In genomic region chr16:19309178-19309577, GRCh38 we compare ENCODE assay signal across 11 cellular contexts. TPM values are rescaled to one million over a fixed set of nuclear protein-coding genes. Genes with fewer than 3 reads are reported as not detected.
"Had no signal": no experiment of that assay in that cellular context is flagged by ENCODE, and none has a peak within 500 bp of the region (broad histone marks: within the 10 kb centered on the region; RNA-seq: fewer than 3 reads in every experiment).

No MANE protein-coding gene starts in this region.

- H3K9ac ChIP-seq: GM23248 had no signal

- ATAC-seq: GM23338, HCT116 had no signal

- H3K27ac ChIP-seq: GM23248 had no signal

- H3K36me3 ChIP-seq: HAP-1 had no signal

- FAIRE-seq: H1, H54 had no signal

- H3K4me1 ChIP-seq: HAP-1 had no signal

- H3K4me3 ChIP-seq: GM23248, GM23338, HAP-1 had no signal

- H3K4me2 ChIP-seq: GM23338 had no signal

- H2AFZ ChIP-seq: GM23248, GM23338 had no signal

- H3K9me3 ChIP-seq: HAP-1 had no signal

- DNase-seq: GM23248, GOT3, H7, H9, HCEC 1CT, HFFc6 had no signal

RNA-seq across cellular contexts. Expression of gene CLEC19A, which starts 23.6 kb away (rescaled TPM):
- total RNA-seq: GM23248, GM23338, H9, HFFc6 had no signal
- polyA plus RNA-seq: GM23248, GM23338 had no signal
